25 cellular contexts compared by ENCODE assay signal in genomic region chr12:89655851-89656250, GRCh38.
"Had no signal": no experiment of that assay in that cellular context is flagged by ENCODE, and none has a peak within 500 bp of the region (broad histone marks: within the 10 kb centered on the region; RNA-seq: fewer than 3 reads in every experiment).

No MANE protein-coding gene starts in this region.

- H3K9ac ChIP-seq: neural progenitor cell had no signal

- ATAC-seq: gastroesophageal sphincter; natural killer cell; stimulated activated naive B cell treated with anti-CD40 and anti-IgM and Interleukin-4, amounts not matched to agents 10 μg/mL and 1 μg/mL and 100 μg/mL, for 72 hours; upper lobe of right lung had no signal

- H3K27me3 Mint-ChIP-seq: activated naive CD8-positive, alpha-beta T cell treated with anti-CD3 and anti-CD28 coated beads for 36 hours; memory B cell; stimulated activated naive B cell treated with anti-CD40 and anti-IgM and Interleukin-4, amounts not matched to agents 10 μg/mL and 1 μg/mL and 100 μg/mL, for 72 hours had no signal

- H3K9me3 Mint-ChIP-seq: activated naive CD4-positive, alpha-beta T cell treated with anti-CD3 and anti-CD28 coated beads for 36 hours; activated T-helper 1 cell treated with anti-CD3 and anti-CD28 coated beads, Interleukin-12 subunit alpha, Interleukin-12 subunit beta, Interleukin-2, Interleukin-4 antibody, amounts not matched to agents 30 ng/mL and 10 ng/mL and 1 ng/mL, durations not matched to agents 14 hours and 24 hours and 36 hours; memory B cell; natural killer cell; stimulated activated naive B cell treated with anti-CD40 and anti-IgM and Interleukin-4, amounts not matched to agents 10 μg/mL and 1 μg/mL and 100 μg/mL, for 72 hours had no signal

- H3K4me2 ChIP-seq: hepatocyte, neural progenitor cell had no signal

- DNase-seq: activated CD4-positive, alpha-beta T cell treated with anti-CD3 and anti-CD28 coated beads for 4 hours; activated CD4-positive, alpha-beta T cell treated with anti-CD3 and anti-CD28 coated beads, Interleukin-2, amount 50 U/mL, for 4 hours; activated effector memory CD4-positive, alpha-beta T cell treated with anti-CD3 and anti-CD28 coated beads, Interleukin-2, amount 50 U/mL, for 16 hours; activated naive CD4-positive, alpha-beta T cell treated with anti-CD3 and anti-CD28 coated beads for 36 hours; activated naive CD8-positive, alpha-beta T cell treated with anti-CD3 and anti-CD28 coated beads for 36 hours; activated T-cell treated with anti-CD3 and anti-CD28 coated beads for 4 hours; adrenal gland; caudate nucleus; effector CD8-positive, alpha-beta T cell; natural killer cell; occipital lobe; stimulated activated CD4-positive, alpha-beta T cell treated with anti-CD3 and anti-CD28 coated beads, Interleukin-15, amount 100 ng/mL, for 24 hours; stimulated activated CD4-positive, alpha-beta T cell treated with anti-CD3 and anti-CD28 coated beads, Interleukin-2, amount 100 ng/mL, for 24 hours; stimulated activated naive B cell treated with anti-CD40 and anti-IgM and Interleukin-4, amounts not matched to agents 10 μg/mL and 1 μg/mL and 100 μg/mL, for 72 hours; stomach; T-helper 1 cell; thyroid gland; upper lobe of right lung had no signal

- H3K9me3 ChIP-seq: adrenal gland, gastroesophageal sphincter, right atrium auricular region, stomach, thyroid gland, upper lobe of right lung had no signal

- H3K27ac Mint-ChIP-seq: activated naive CD4-positive, alpha-beta T cell treated with anti-CD3 and anti-CD28 coated beads for 36 hours; activated naive CD8-positive, alpha-beta T cell treated with anti-CD3 and anti-CD28 coated beads for 36 hours; activated T-helper 1 cell treated with anti-CD3 and anti-CD28 coated beads, Interleukin-12 subunit alpha, Interleukin-12 subunit beta, Interleukin-2, Interleukin-4 antibody, amounts not matched to agents 30 ng/mL and 10 ng/mL and 1 ng/mL, durations not matched to agents 14 hours and 24 hours and 36 hours; neural progenitor cell; stimulated activated naive B cell treated with anti-CD40 and anti-IgM and Interleukin-4, amounts not matched to agents 10 μg/mL and 1 μg/mL and 100 μg/mL, for 72 hours had no signal

- H2AFZ ChIP-seq: hepatocyte, neural progenitor cell had no signal

- H3K4me1 ChIP-seq: right atrium auricular region, thyroid gland, upper lobe of right lung had no signal

- H3K4me1 Mint-ChIP-seq: neural progenitor cell had no signal

- H3K27me3 ChIP-seq: adrenal gland, gastroesophageal sphincter, hepatocyte, neural progenitor cell, right atrium auricular region, stomach, thyroid gland, upper lobe of right lung had no signal

- FAIRE-seq: keratinocyte had no signal

- H3K4me3 ChIP-seq: adrenal gland, gastroesophageal sphincter, hepatocyte, neural progenitor cell, right atrium auricular region, stomach, thyroid gland, upper lobe of right lung had no signal

- H3K27ac ChIP-seq: adrenal gland, gastroesophageal sphincter, hepatocyte, neural progenitor cell, right atrium auricular region, stomach, thyroid gland, upper lobe of right lung had no signal

- H3K4me3 Mint-ChIP-seq: activated naive CD4-positive, alpha-beta T cell treated with anti-CD3 and anti-CD28 coated beads for 36 hours; activated naive CD8-positive, alpha-beta T cell treated with anti-CD3 and anti-CD28 coated beads for 36 hours; activated T-helper 1 cell treated with anti-CD3 and anti-CD28 coated beads, Interleukin-12 subunit alpha, Interleukin-12 subunit beta, Interleukin-2, Interleukin-4 antibody, amounts not matched to agents 30 ng/mL and 10 ng/mL and 1 ng/mL, durations not matched to agents 14 hours and 24 hours and 36 hours; natural killer cell; neural progenitor cell; stimulated activated naive B cell treated with anti-CD40 and anti-IgM and Interleukin-4, amounts not matched to agents 10 μg/mL and 1 μg/mL and 100 μg/mL, for 72 hours had no signal

- H3K36me3 ChIP-seq: adrenal gland, gastroesophageal sphincter, right atrium auricular region, thyroid gland, upper lobe of right lung had no signal
